Comparison of ENCODE assay signal across 3 cellular contexts in the genomic region with DNA sequence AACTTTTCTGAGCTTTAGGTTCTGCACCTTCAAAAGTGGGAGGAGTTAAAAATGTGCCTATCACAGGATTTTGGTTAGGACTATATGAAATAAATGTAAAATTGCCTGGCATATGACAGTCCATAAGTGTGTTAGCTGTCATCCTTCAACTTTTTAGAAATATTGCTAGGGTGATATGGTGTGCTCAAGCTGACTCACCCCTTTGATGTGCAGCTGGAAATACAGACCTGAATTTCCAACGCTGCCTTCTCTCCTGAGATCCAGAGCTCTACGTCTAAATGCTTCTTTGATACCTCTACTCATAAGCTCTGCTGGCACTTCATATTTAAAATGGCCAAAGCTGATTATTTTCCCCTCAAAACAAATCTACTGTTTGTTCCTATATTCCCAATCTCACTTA.
TF ChIP-seq lines count a peak whose summit lies in the region.

No MANE protein-coding gene starts in this region.

TF ChIP-seq in IMR-90, 13 proteins besides CTCF, POLR2A, EP300 and RAD21:
- TF ChIP-seq RFX5 (IDR thresholded peaks at IDR 0.05; ENCODE audit: low read depth, low read length) (no peak), SMC3 (IDR thresholded peaks at IDR 0.05; ENCODE audit: low read depth, low read length) (no peak), MXI1 (IDR thresholded peaks at IDR 0.05; ENCODE audit: borderline replicate concordance, low read depth, low read length) (no peak), NFE2L2 (IDR thresholded peaks at IDR 0.05; ENCODE audit: low read depth, low read length) (no peak)
- TF ChIP-seq, protein P1, sequence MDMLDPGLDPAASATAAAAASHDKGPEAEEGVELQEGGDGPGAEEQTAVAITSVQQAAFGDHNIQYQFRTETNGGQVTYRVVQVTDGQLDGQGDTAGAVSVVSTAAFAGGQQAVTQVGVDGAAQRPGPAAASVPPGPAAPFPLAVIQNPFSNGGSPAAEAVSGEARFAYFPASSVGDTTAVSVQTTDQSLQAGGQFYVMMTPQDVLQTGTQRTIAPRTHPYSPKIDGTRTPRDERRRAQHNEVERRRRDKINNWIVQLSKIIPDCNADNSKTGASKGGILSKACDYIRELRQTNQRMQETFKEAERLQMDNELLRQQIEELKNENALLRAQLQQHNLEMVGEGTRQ (IDR thresholded peaks at IDR 0.05; ENCODE audit: low read depth, low read length), result no peak
- TF ChIP-seq, protein P2, sequence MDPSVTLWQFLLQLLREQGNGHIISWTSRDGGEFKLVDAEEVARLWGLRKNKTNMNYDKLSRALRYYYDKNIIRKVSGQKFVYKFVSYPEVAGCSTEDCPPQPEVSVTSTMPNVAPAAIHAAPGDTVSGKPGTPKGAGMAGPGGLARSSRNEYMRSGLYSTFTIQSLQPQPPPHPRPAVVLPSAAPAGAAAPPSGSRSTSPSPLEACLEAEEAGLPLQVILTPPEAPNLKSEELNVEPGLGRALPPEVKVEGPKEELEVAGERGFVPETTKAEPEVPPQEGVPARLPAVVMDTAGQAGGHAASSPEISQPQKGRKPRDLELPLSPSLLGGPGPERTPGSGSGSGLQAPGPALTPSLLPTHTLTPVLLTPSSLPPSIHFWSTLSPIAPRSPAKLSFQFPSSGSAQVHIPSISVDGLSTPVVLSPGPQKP (IDR thresholded peaks at IDR 0.05; ENCODE audit: borderline replicate concordance, low read depth, low read length), result no peak

TF ChIP-seq in endothelial cell of umbilical vein, 7 proteins besides CTCF, POLR2A, EP300 and RAD21:
- TF ChIP-seq, protein P3, sequence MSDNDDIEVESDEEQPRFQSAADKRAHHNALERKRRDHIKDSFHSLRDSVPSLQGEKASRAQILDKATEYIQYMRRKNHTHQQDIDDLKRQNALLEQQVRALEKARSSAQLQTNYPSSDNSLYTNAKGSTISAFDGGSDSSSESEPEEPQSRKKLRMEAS (IDR thresholded peaks at IDR 0.05; ENCODE audit: insufficient read depth, insufficient read length), result no peak
- no peak for TF ChIP-seq POLR2AphosphoS5 (IDR thresholded peaks at IDR 0.05; ENCODE audit: insufficient read depth, low read depth, low read length)

TF ChIP-seq in neural cell, 6 proteins besides CTCF, POLR2A, EP300 and RAD21:
- TF ChIP-seq, protein P4, sequence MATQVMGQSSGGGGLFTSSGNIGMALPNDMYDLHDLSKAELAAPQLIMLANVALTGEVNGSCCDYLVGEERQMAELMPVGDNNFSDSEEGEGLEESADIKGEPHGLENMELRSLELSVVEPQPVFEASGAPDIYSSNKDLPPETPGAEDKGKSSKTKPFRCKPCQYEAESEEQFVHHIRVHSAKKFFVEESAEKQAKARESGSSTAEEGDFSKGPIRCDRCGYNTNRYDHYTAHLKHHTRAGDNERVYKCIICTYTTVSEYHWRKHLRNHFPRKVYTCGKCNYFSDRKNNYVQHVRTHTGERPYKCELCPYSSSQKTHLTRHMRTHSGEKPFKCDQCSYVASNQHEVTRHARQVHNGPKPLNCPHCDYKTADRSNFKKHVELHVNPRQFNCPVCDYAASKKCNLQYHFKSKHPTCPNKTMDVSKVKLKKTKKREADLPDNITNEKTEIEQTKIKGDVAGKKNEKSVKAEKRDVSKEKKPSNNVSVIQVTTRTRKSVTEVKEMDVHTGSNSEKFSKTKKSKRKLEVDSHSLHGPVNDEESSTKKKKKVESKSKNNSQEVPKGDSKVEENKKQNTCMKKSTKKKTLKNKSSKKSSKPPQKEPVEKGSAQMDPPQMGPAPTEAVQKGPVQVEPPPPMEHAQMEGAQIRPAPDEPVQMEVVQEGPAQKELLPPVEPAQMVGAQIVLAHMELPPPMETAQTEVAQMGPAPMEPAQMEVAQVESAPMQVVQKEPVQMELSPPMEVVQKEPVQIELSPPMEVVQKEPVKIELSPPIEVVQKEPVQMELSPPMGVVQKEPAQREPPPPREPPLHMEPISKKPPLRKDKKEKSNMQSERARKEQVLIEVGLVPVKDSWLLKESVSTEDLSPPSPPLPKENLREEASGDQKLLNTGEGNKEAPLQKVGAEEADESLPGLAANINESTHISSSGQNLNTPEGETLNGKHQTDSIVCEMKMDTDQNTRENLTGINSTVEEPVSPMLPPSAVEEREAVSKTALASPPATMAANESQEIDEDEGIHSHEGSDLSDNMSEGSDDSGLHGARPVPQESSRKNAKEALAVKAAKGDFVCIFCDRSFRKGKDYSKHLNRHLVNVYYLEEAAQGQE (IDR thresholded peaks at IDR 0.05; ENCODE audit: borderline replicate concordance), result no peak
- TF ChIP-seq TAF1 (IDR thresholded peaks at IDR 0.05; ENCODE audit: low read depth) (no peak), EZH2 (IDR thresholded peaks at IDR 0.05; ENCODE audit: borderline replicate concordance, insufficient read depth, low read length, poor library complexity, severe bottlenecking) (no peak), SMC3 (conservative IDR thresholded peaks at IDR 0.05; ENCODE audit: poor library complexity) (no peak), MXI1 (conservative IDR thresholded peaks at IDR 0.05; ENCODE audit: poor library complexity, severe bottlenecking) (no peak), POLR2AphosphoS5 (IDR thresholded peaks at IDR 0.05) (no peak)
